Comparison of ENCODE assay signal across 9 cellular contexts in genomic region chr9:33116855-33117254, GRCh38. TPM values are rescaled to one million over a fixed set of nuclear protein-coding genes. Genes with fewer than 3 reads are reported as not detected.
DNase-seq lines count a peak whose midpoint lies in the region; ATAC-seq and TF ChIP-seq lines count a peak whose summit lies in the region.
"Had no signal": no experiment of that assay in that cellular context is flagged by ENCODE, and none has a peak within 500 bp of the region (broad histone marks: within the 10 kb centered on the region; RNA-seq: fewer than 3 reads in every experiment).

No MANE protein-coding gene starts in this region.

- H3K4me1 Mint-ChIP-seq in CD8-positive, alpha-beta memory T cell, result peaks cover 38 to 49% (median 41%) of the 10 kb centered on the region in 3 donors
- peaks cover 10 to 64% (median 33%) of the 10 kb centered on the region in 4 donors for H3K4me1 Mint-ChIP-seq in naive thymus-derived CD8-positive, alpha-beta T cell
- H3K4me1 Mint-ChIP-seq in Calu3 (ENCODE audit: low read depth, unreplicated experiment), result no peaks in the 10 kb centered on the region

- peak overlapping the region; percentile 70 for H3K9ac ChIP-seq in adipocyte (ENCODE audit: low read length)

- no peaks in the 10 kb centered on the region for H3K27me3 Mint-ChIP-seq in CD8-positive, alpha-beta memory T cell
- no peaks in the 10 kb centered on the region for H3K27me3 Mint-ChIP-seq in naive thymus-derived CD8-positive, alpha-beta T cell
- H3K27me3 Mint-ChIP-seq in Calu3 (ENCODE audit: unreplicated experiment), result no peaks in the 10 kb centered on the region

- POLR2A ChIA-PET in CD8-positive, alpha-beta memory T cell (lab: Charles Lee), result no interaction called here
- POLR2A ChIA-PET in naive thymus-derived CD8-positive, alpha-beta T cell (lab: Charles Lee), result interaction anchor here (0.8 to 1.1 kb wide), 2 partner anchors 43 to 51 kb away, joined by 3 read pairs; no protein-coding TSS in a partner anchor

- H3K4me1 ChIP-seq in CD8-positive, alpha-beta memory T cell (ENCODE audit: insufficient read depth, low read length), result peaks cover 12% of the 10 kb centered on the region
- H3K4me1 ChIP-seq in adipocyte (ENCODE audit: control insufficient read depth, insufficient read depth, low read length), result peaks cover 17% of the 10 kb centered on the region

- ATAC-seq in HG03378 (IDR thresholded peaks at IDR 0.05; ENCODE audit: unreplicated experiment) (peak; percentile 65), HG03097 (IDR thresholded peaks at IDR 0.05; ENCODE audit: low FRiP score, unreplicated experiment) (no peak), HG03520 (IDR thresholded peaks at IDR 0.05; ENCODE audit: unreplicated experiment) (no peak)
- no peak for ATAC-seq in naive thymus-derived CD8-positive, alpha-beta T cell

- peaks cover 21% of the 10 kb centered on the region for H3K36me3 ChIP-seq in CD8-positive, alpha-beta memory T cell (ENCODE audit: insufficient read depth, low read length)
- H3K36me3 ChIP-seq in adipocyte (ENCODE audit: control insufficient read depth, insufficient read depth, low read length, severe bottlenecking), result peaks cover 61% of the 10 kb centered on the region

- no peaks in the 10 kb centered on the region for H3K9me3 ChIP-seq in CD8-positive, alpha-beta memory T cell (ENCODE audit: low read length)
- H3K9me3 ChIP-seq in adipocyte (ENCODE audit: control insufficient read depth, low read length), result no peaks in the 10 kb centered on the region

- H3K27ac Mint-ChIP-seq in CD8-positive, alpha-beta memory T cell, result peak overlapping the region in 6 of 8 donors; percentile 12 to 88 (median 81)
- H3K27ac Mint-ChIP-seq in naive thymus-derived CD8-positive, alpha-beta T cell, result peak overlapping the region in 8 of 10 donors; percentile 26 to 87 (median 64)
- H3K27ac Mint-ChIP-seq in Calu3 (ENCODE audit: unreplicated experiment), result no peak overlapping the region

- CTCF ChIA-PET in CD8-positive, alpha-beta memory T cell (lab: Charles Lee), result no interaction called here
- CTCF ChIA-PET in Calu3 (lab: Charles Lee), result no interaction called here

- intact Hi-C loops in Calu3 (cut with micrococcal nuclease; ENCODE audit: unreplicated experiment), result no loop called here

- H3K9me3 Mint-ChIP-seq in CD8-positive, alpha-beta memory T cell, result no peaks in the 10 kb centered on the region
- no peaks in the 10 kb centered on the region for H3K9me3 Mint-ChIP-seq in naive thymus-derived CD8-positive, alpha-beta T cell
- no peaks in the 10 kb centered on the region for H3K9me3 Mint-ChIP-seq in Calu3 (ENCODE audit: low read depth, unreplicated experiment)

- peak overlapping the region in 2 of 7 donors; percentile 12 to 34 for H3K4me3 Mint-ChIP-seq in CD8-positive, alpha-beta memory T cell
- H3K4me3 Mint-ChIP-seq in naive thymus-derived CD8-positive, alpha-beta T cell, result peak overlapping the region in 1 of 10 donors; percentile 67
- no peak overlapping the region for H3K4me3 Mint-ChIP-seq in Calu3 (ENCODE audit: low read depth, unreplicated experiment)

- H3K27me3 ChIP-seq in CD8-positive, alpha-beta memory T cell (ENCODE audit: insufficient read depth, low read length, poor library complexity, severe bottlenecking), result no peaks in the 10 kb centered on the region
- H3K27me3 ChIP-seq in adipocyte (replicated peaks; ENCODE audit: control insufficient read depth, insufficient read depth, low read length), result no peaks in the 10 kb centered on the region

- no peak for DNase-seq in CD8-positive, alpha-beta memory T cell
- peak; percentile 60 for DNase-seq in adipocyte (ENCODE audit: low read depth)
- no peak for DNase-seq in naive thymus-derived CD8-positive, alpha-beta T cell
- no peak for DNase-seq in NCI-H128 (lab: John Stamatoyannopoulos, UW; ENCODE audit: unreplicated experiment)
- DNase-seq in Calu3, result no peak
- DNase-seq: activated gamma-delta T cell had no signal

- no peak for TF ChIP-seq CTCF in Calu3 (IDR thresholded peaks at IDR 0.05; ENCODE audit: unreplicated experiment)

- no TSS peak for BruUV-seq in Calu3 (replicated peaks; lab: Mats Ljungman, UMichigan)

- H3K27ac ChIP-seq in CD8-positive, alpha-beta memory T cell (ENCODE audit: low read depth, low read length), result no peak overlapping the region

- no peak overlapping the region for H3K4me3 ChIP-seq in CD8-positive, alpha-beta memory T cell (ENCODE audit: low read length)
- H3K4me3 ChIP-seq in adipocyte (ENCODE audit: low read length), result no peak overlapping the region

- peaks cover 13 to 84% (median 30%) of the 10 kb centered on the region in 3 donors for H3K36me3 Mint-ChIP-seq in CD8-positive, alpha-beta memory T cell
- H3K36me3 Mint-ChIP-seq in naive thymus-derived CD8-positive, alpha-beta T cell, result peaks cover 0 to 74% (median 17%) of the 10 kb centered on the region in 3 donors
- H3K36me3 Mint-ChIP-seq in Calu3 (ENCODE audit: insufficient read depth, unreplicated experiment), result peaks cover 6% of the 10 kb centered on the region

RNA-seq across cellular contexts. Expression of gene SMU1, which starts 40.4 kb away (rescaled TPM):
- 10 to 100 TPM; 27.5 to 27.6 TPM for total RNA-seq in CD8-positive, alpha-beta memory T cell
- 21.2 TPM for polyA plus RNA-seq in CD8-positive, alpha-beta memory T cell
- 10 to 100 TPM; 29.5 to 30.9 TPM for total RNA-seq in naive thymus-derived CD8-positive, alpha-beta T cell
- 10 to 100 TPM; 19.5 to 24.3 (median 23.7) TPM for polyA plus RNA-seq in naive thymus-derived CD8-positive, alpha-beta T cell
- 12.3 and 13.4 TPM in 2 replicates for total RNA-seq in Calu3 (2022)

RNA-seq across cellular contexts. Expression of gene B4GALT1, which starts 50.3 kb away (rescaled TPM):
- 10 to 100 TPM; 38.0 to 38.3 TPM for total RNA-seq in CD8-positive, alpha-beta memory T cell
- polyA plus RNA-seq in CD8-positive, alpha-beta memory T cell, result 41.6 TPM
- 10 to 100 TPM; 28.7 to 30.8 TPM for total RNA-seq in naive thymus-derived CD8-positive, alpha-beta T cell
- polyA plus RNA-seq in naive thymus-derived CD8-positive, alpha-beta T cell, result 10 to 100 TPM; 15.1 to 24.2 (median 18.6) TPM
- total RNA-seq in Calu3 (2022), result 69.5 and 71.1 TPM in 2 replicates
